1 cellular context compared by ENCODE assay signal in genomic region chr9:136567651-136568287, GRCh38.
TF ChIP-seq lines count a peak whose summit lies in the region.

No MANE protein-coding gene starts in this region.

TF ChIP-seq in WTC11, 78 proteins besides CTCF, POLR2A, EP300 and RAD21 (continued from another document):
- no peak for TF ChIP-seq E2F4 (CRISPR knock-in tag; IDR thresholded peaks at IDR 0.05; ENCODE audit: borderline replicate concordance, low read depth)
- 0 out of 2 replicates have a peak, but pooled peaks have one; percentile 35 for TF ChIP-seq ZBTB21 (CRISPR knock-in tag; IDR thresholded peaks at IDR 0.05; ENCODE audit: borderline replicate concordance)
- no peak for TF ChIP-seq NFATC4 (CRISPR knock-in tag; IDR thresholded peaks at IDR 0.05)
- no peak for TF ChIP-seq SOX15 (CRISPR knock-in tag; IDR thresholded peaks at IDR 0.05)
- TF ChIP-seq ETV6 (CRISPR knock-in tag; IDR thresholded peaks at IDR 0.05): 0 out of 2 replicates have a peak, but pooled peaks have one; percentile 53
- no peak; the same call in 1 of the 2 replicates for TF ChIP-seq TCF7 (CRISPR knock-in tag; IDR thresholded peaks at IDR 0.05; ENCODE audit: low read depth)
- no peak for TF ChIP-seq ZNF396 (CRISPR knock-in tag; IDR thresholded peaks at IDR 0.05; ENCODE audit: borderline replicate concordance)
- TF ChIP-seq ZMAT4 (CRISPR knock-in tag; IDR thresholded peaks at IDR 0.05): no peak
- TF ChIP-seq MAX (CRISPR knock-in tag; IDR thresholded peaks at IDR 0.05): peak; percentile 91
- TF ChIP-seq ZNF317 (CRISPR knock-in tag; IDR thresholded peaks at IDR 0.05; ENCODE audit: borderline replicate concordance, low read depth): no peak
- no peak for TF ChIP-seq MLX (CRISPR knock-in tag; IDR thresholded peaks at IDR 0.05)
- no peak for TF ChIP-seq ZNF138 (CRISPR knock-in tag; conservative IDR thresholded peaks at IDR 0.05)
- TF ChIP-seq MYBL2 (CRISPR knock-in tag; IDR thresholded peaks at IDR 0.05): no peak
- 0 out of 2 replicates have a peak, but pooled peaks have one; percentile 24 for TF ChIP-seq ATF3 (CRISPR knock-in tag; conservative IDR thresholded peaks at IDR 0.05)
- TF ChIP-seq CBFB (CRISPR knock-in tag; IDR thresholded peaks at IDR 0.05; ENCODE audit: low read depth): peak; percentile 32; the same call in 1 of the 2 replicates
- no peak; the same call in 1 of the 2 replicates for TF ChIP-seq ESRRA (CRISPR knock-in tag; IDR thresholded peaks at IDR 0.05; ENCODE audit: borderline replicate concordance)
- TF ChIP-seq ZBTB43 (CRISPR knock-in tag; IDR thresholded peaks at IDR 0.05): peak; percentile 80
- TF ChIP-seq AFF4 (CRISPR knock-in tag; IDR thresholded peaks at IDR 0.05; ENCODE audit: borderline replicate concordance): no peak
- 0 out of 2 replicates have a peak, but pooled peaks have one; percentile 56 for TF ChIP-seq ZNF281 (CRISPR knock-in tag; IDR thresholded peaks at IDR 0.05)
- no peak for TF ChIP-seq PREB (CRISPR knock-in tag; IDR thresholded peaks at IDR 0.05; ENCODE audit: borderline replicate concordance)
- peak; percentile 77 for TF ChIP-seq USF1 (CRISPR knock-in tag; IDR thresholded peaks at IDR 0.05)
- peak; percentile 31; the same call in 1 of the 2 replicates for TF ChIP-seq NR2C2 (CRISPR knock-in tag; IDR thresholded peaks at IDR 0.05)
